ENCODE assay signal across 1 cellular context in the genomic region with DNA sequence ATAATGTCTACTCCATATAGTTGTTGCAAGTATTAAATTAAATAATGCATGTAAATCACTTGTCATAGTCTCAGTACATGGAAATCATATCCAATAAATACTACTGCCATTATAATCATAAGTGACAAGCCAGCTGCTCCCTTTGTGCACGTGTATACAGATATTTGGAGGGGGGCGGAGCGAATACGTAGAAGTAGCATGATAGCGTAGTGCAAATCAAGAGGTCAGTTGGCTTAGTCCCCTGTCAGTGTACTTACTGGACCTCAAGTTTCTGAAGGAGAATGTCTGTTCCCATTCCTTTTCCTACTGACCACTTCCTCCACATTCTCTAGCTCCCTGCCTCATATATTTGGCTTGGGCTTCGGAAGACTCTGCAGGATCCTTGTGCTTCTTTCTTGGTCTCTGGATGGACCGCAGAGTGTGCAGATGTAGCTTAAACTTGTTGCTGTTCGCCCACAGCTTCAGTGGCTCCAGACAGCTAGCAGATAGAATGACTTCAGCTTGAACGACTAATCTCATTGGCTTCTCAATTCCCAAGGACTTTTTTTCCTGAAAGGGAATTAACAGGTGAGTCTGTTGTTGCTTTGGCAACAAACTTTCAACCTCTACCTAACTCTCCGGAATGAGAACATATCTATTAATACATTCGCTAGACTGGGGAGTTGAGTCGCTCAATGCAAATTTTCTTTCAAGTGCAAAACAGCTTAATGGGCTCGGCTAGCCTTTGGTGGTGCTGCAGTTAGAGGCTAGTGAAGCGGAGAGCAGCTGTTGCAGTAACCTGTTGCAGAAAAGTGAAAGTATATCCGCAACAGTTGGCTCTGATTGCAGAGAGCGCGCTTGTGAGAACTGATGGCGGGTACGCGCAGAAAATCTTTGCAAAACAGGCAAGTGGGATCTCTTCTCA.
TF ChIP-seq lines count a peak whose summit lies in the region.

TSS of gene PCDHB1 (plus strand) at position 753 of the 904 bp plus-strand sequence. CDS start at position 850, 97 bp downstream.

TF ChIP-seq in IMR-90, 13 proteins besides CTCF, POLR2A, EP300 and RAD21 (continued from another document):
- TF ChIP-seq MAZ (IDR thresholded peaks at IDR 0.05; ENCODE audit: borderline replicate concordance, low read depth, low read length) (no peak), MXI1 (IDR thresholded peaks at IDR 0.05; ENCODE audit: borderline replicate concordance, low read depth, low read length) (no peak), RFX5 (IDR thresholded peaks at IDR 0.05; ENCODE audit: low read depth, low read length) (no peak), CHD1 (IDR thresholded peaks at IDR 0.05; ENCODE audit: low read depth, low read length) (no peak), ELK1 (IDR thresholded peaks at IDR 0.05; ENCODE audit: borderline replicate concordance, low read depth, low read length) (no peak), MAFK (IDR thresholded peaks at IDR 0.05; ENCODE audit: low read depth, low read length) (no peak), RCOR1 (IDR thresholded peaks at IDR 0.05; ENCODE audit: insufficient replicate concordance, low read length) (no peak), NFE2L2 (IDR thresholded peaks at IDR 0.05; ENCODE audit: low read depth, low read length) (no peak), SMC3 (IDR thresholded peaks at IDR 0.05; ENCODE audit: low read depth, low read length) (no peak), BHLHE40 (IDR thresholded peaks at IDR 0.05; ENCODE audit: low read depth, low read length) (no peak)
- TF ChIP-seq, protein P1, sequence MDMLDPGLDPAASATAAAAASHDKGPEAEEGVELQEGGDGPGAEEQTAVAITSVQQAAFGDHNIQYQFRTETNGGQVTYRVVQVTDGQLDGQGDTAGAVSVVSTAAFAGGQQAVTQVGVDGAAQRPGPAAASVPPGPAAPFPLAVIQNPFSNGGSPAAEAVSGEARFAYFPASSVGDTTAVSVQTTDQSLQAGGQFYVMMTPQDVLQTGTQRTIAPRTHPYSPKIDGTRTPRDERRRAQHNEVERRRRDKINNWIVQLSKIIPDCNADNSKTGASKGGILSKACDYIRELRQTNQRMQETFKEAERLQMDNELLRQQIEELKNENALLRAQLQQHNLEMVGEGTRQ (IDR thresholded peaks at IDR 0.05; ENCODE audit: low read depth, low read length), result no peak
